ENCODE assay signal across 9 cellular contexts in the genomic region with DNA sequence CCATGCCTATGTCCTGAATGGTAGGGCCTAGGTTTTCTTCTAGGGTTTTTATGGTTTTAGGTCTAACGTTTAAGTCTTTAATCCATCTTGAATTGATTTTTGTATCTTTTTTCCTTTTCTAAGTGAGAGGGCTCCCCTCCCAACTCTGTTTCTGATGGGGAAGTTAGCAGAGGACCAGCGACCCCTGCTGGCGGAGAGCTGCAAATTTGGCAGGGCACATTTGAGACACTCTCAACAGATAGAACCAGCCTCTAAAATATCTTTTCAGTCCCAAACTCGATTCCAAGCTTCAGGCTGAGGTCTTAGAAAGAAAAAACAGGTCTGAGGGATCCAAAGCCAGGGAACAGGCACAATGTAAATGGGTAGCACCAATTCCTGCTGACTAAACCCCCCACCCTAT. TPM values are rescaled to one million over a fixed set of nuclear protein-coding genes. Genes with fewer than 3 reads are reported as not detected.
A peak's percentile ranks its signal among the peaks of the same experiment; 100 is the strongest.
DNase-seq lines count a peak whose midpoint lies in the region; ATAC-seq and TF ChIP-seq lines count a peak whose summit lies in the region.
"Had no signal": no experiment of that assay in that cellular context is flagged by ENCODE, and none has a peak within 500 bp of the region (broad histone marks: within the 10 kb centered on the region; RNA-seq: fewer than 3 reads in every experiment).

No MANE protein-coding gene starts in this region.

- no peak overlapping the region for H3K27ac Mint-ChIP-seq in CD8-positive, alpha-beta T cell
- H3K27ac Mint-ChIP-seq in activated T-helper 1 cell treated with anti-CD3 and anti-CD28 coated beads, Interleukin-12 subunit alpha, Interleukin-12 subunit beta, Interleukin-2, Interleukin-4 antibody, amounts not matched to agents 30 ng/mL and 10 ng/mL and 1 ng/mL, durations not matched to agents 14 hours and 24 hours and 36 hours: no peak overlapping the region

- no peaks in the 10 kb centered on the region for H3K79me2 ChIP-seq in KMS-11 (ENCODE audit: insufficient read depth, low read depth)

- TF ChIP-seq EP300 in esophagus muscularis mucosa (IDR thresholded peaks at IDR 0.05): no peak

- no peak overlapping the region for H3K4me2 ChIP-seq in KMS-11
- no peak overlapping the region for H3K4me2 ChIP-seq in mesenchymal stem cell (ENCODE audit: low read length, poor library complexity, severe bottlenecking)

- H2BK120ac ChIP-seq in mesenchymal stem cell (ENCODE audit: low read depth, low read length): no peak overlapping the region

- peak; percentile 39 for TF ChIP-seq CTCF in CD8-positive, alpha-beta T cell (IDR thresholded peaks at IDR 0.05)
- peak; percentile 56 for TF ChIP-seq CTCF in KMS-11 (conservative IDR thresholded peaks at IDR 0.05; ENCODE audit: low read depth, low read length)
- peak in 1 of 3 experiments; percentile 8 for TF ChIP-seq CTCF in esophagus muscularis mucosa (IDR thresholded peaks at IDR 0.05)

- H4K20me1 ChIP-seq in KMS-11 (ENCODE audit: insufficient read depth): no peaks in the 10 kb centered on the region

- no peak overlapping the region for H2BK12ac ChIP-seq in mesenchymal stem cell (ENCODE audit: low read length in 2 of 2)

- no peak overlapping the region for H2BK5ac ChIP-seq in mesenchymal stem cell (ENCODE audit: low read depth, low read length, poor library complexity, severe bottlenecking)

- H3K18ac ChIP-seq in mesenchymal stem cell (ENCODE audit: low read depth in 1 of 2, low read length in 2 of 2): no peak overlapping the region

- H3K4me3 ChIP-seq in CD8-positive, alpha-beta T cell (ENCODE audit: low read depth, low read length): no peak overlapping the region
- H3K4me3 ChIP-seq in KMS-11 (IDR thresholded peaks at IDR 0.05; ENCODE audit: insufficient read depth, low read depth, low read length): no peak overlapping the region
- H3K4me3 ChIP-seq in mesenchymal stem cell (ENCODE audit: insufficient read depth in 1 of 2, low read depth in 1 of 2, low read length in 2 of 2): no peak overlapping the region
- no peak overlapping the region for H3K4me3 ChIP-seq in esophagus muscularis mucosa

- H3K4me3 Mint-ChIP-seq in CD8-positive, alpha-beta T cell: no peak overlapping the region
- H3K4me3 Mint-ChIP-seq in activated T-helper 1 cell treated with anti-CD3 and anti-CD28 coated beads, Interleukin-12 subunit alpha, Interleukin-12 subunit beta, Interleukin-2, Interleukin-4 antibody, amounts not matched to agents 30 ng/mL and 10 ng/mL and 1 ng/mL, durations not matched to agents 14 hours and 24 hours and 36 hours: no peak overlapping the region

- H4K91ac ChIP-seq in mesenchymal stem cell (ENCODE audit: low read length): no peak overlapping the region

- no peaks in the 10 kb centered on the region for H3K36me3 ChIP-seq in CD8-positive, alpha-beta T cell (ENCODE audit: insufficient read depth, low read length)
- H3K36me3 ChIP-seq in KMS-11 (ENCODE audit: insufficient read depth) (no peaks in the 10 kb centered on the region), mesenchymal stem cell (ENCODE audit: control insufficient read depth in 1 of 2, insufficient read depth in 2 of 2, low read depth in 1 of 2, low read length in 2 of 2) (no peaks in the 10 kb centered on the region), esophagus muscularis mucosa (no peaks in the 10 kb centered on the region)

- no peak overlapping the region for H3K4ac ChIP-seq in mesenchymal stem cell (ENCODE audit: low read depth in 1 of 2, low read length in 2 of 2)

- no peak overlapping the region for H2AFZ ChIP-seq in KMS-11 (ENCODE audit: low read depth)
- no peak overlapping the region for H2AFZ ChIP-seq in mesenchymal stem cell (ENCODE audit: low read depth, low read length)

- no peak for ATAC-seq in CD8-positive, alpha-beta T cell
- ATAC-seq in GM18505 (IDR thresholded peaks at IDR 0.05; ENCODE audit: unreplicated experiment): no peak

- H3K4me1 ChIP-seq in CD8-positive, alpha-beta T cell (ENCODE audit: insufficient read depth, low read length): peaks cover 7% of the 10 kb centered on the region
- H3K4me1 ChIP-seq in KMS-11 (ENCODE audit: low read depth, poor library complexity, severe bottlenecking) (no peaks in the 10 kb centered on the region), mesenchymal stem cell (ENCODE audit: control insufficient read depth, insufficient read depth, low read depth, low read length) (no peaks in the 10 kb centered on the region), esophagus muscularis mucosa (peaks cover 0 to 5% (median 0%) of the 10 kb centered on the region in 4 donors)

- H3K4me1 Mint-ChIP-seq in CD8-positive, alpha-beta T cell (ENCODE audit: low read depth): peaks cover 9% of the 10 kb centered on the region
- peaks cover 13% of the 10 kb centered on the region for H3K4me1 Mint-ChIP-seq in activated T-helper 1 cell treated with anti-CD3 and anti-CD28 coated beads, Interleukin-12 subunit alpha, Interleukin-12 subunit beta, Interleukin-2, Interleukin-4 antibody, amounts not matched to agents 30 ng/mL and 10 ng/mL and 1 ng/mL, durations not matched to agents 14 hours and 24 hours and 36 hours (ENCODE audit: low read depth)

- 28% methylated on average over 4 of the region's 4 CpGs for WGBS in mesenchymal stem cell
- 46% methylated on average over 4 of the region's 4 CpGs for WGBS in esophagus muscularis mucosa

- H3K9me3 ChIP-seq in CD8-positive, alpha-beta T cell (ENCODE audit: low read length): no peaks in the 10 kb centered on the region
- H3K9me3 ChIP-seq in mesenchymal stem cell (ENCODE audit: control insufficient read depth, low read length): peaks cover 12% of the 10 kb centered on the region
- H3K9me3 ChIP-seq in esophagus muscularis mucosa: peaks cover 0 to 11% (median 7%) of the 10 kb centered on the region in 4 donors

- H4K8ac ChIP-seq in mesenchymal stem cell (ENCODE audit: low read length): no peak overlapping the region

- H2AK5ac ChIP-seq in mesenchymal stem cell (ENCODE audit: low read length, severe bottlenecking): no peak overlapping the region

- peaks cover 11% of the 10 kb centered on the region for H3K27me3 Mint-ChIP-seq in CD8-positive, alpha-beta T cell (ENCODE audit: low read depth)
- H3K27me3 Mint-ChIP-seq in activated T-helper 1 cell treated with anti-CD3 and anti-CD28 coated beads, Interleukin-12 subunit alpha, Interleukin-12 subunit beta, Interleukin-2, Interleukin-4 antibody, amounts not matched to agents 30 ng/mL and 10 ng/mL and 1 ng/mL, durations not matched to agents 14 hours and 24 hours and 36 hours (ENCODE audit: insufficient read depth): peaks cover 6% of the 10 kb centered on the region

- peaks cover 3% of the 10 kb centered on the region for H3K9me3 Mint-ChIP-seq in CD8-positive, alpha-beta T cell
- H3K9me3 Mint-ChIP-seq in activated T-helper 1 cell treated with anti-CD3 and anti-CD28 coated beads, Interleukin-12 subunit alpha, Interleukin-12 subunit beta, Interleukin-2, Interleukin-4 antibody, amounts not matched to agents 30 ng/mL and 10 ng/mL and 1 ng/mL, durations not matched to agents 14 hours and 24 hours and 36 hours: peaks cover 12% of the 10 kb centered on the region

- intact Hi-C loops in CD8-positive, alpha-beta T cell (cut with DNase I, micrococcal nuclease): no loop called here
- intact Hi-C loops in activated T-helper 1 cell treated with anti-CD3 and anti-CD28 coated beads, Interleukin-12 subunit alpha, Interleukin-12 subunit beta, Interleukin-2, Interleukin-4 antibody, amounts not matched to agents 30 ng/mL and 10 ng/mL and 1 ng/mL, durations not matched to agents 14 hours and 24 hours and 36 hours (cut with micrococcal nuclease): no loop called here
- intact Hi-C loops in esophagus muscularis mucosa (cut with DNase I): no loop called here

- no peaks in the 10 kb centered on the region for H3K27me3 ChIP-seq in CD8-positive, alpha-beta T cell (ENCODE audit: insufficient read depth, low read length)
- H3K27me3 ChIP-seq in KMS-11 (ENCODE audit: insufficient read depth, low read depth) (peaks cover 74% of the 10 kb centered on the region), mesenchymal stem cell (ENCODE audit: control insufficient read depth in 1 of 2, insufficient read depth in 1 of 2, low read length in 2 of 2) (peaks cover 12 to 15% of the 10 kb centered on the region in 2 experiments), esophagus muscularis mucosa (peaks cover 0 to 27% (median 0%) of the 10 kb centered on the region in 4 donors)

- DNase-seq in CD8-positive, alpha-beta T cell: peak in 6 of 7 experiments; percentile 11 to 58 (median 44)
- DNase-seq in activated T-helper 1 cell treated with anti-CD3 and anti-CD28 coated beads, Interleukin-12 subunit alpha, Interleukin-12 subunit beta, Interleukin-2, Interleukin-4 antibody, amounts not matched to agents 30 ng/mL and 10 ng/mL and 1 ng/mL, durations not matched to agents 14 hours and 24 hours and 36 hours (ENCODE audit: low spot score): peak; percentile 37
- DNase-seq in mesenchymal stem cell (peak; percentile 11), NCI-H345 (lab: John Stamatoyannopoulos, UW) (no peak), HuH-7.5 (ENCODE audit: low spot score) (no peak), esophagus muscularis mucosa (ENCODE audit: extremely low spot score) (no peak)

- CTCF ChIA-PET in CD8-positive, alpha-beta T cell (lab: Charles Lee): no interaction called here

- no peak overlapping the region for H3K14ac ChIP-seq in mesenchymal stem cell (ENCODE audit: low read length in 2 of 2)

- no peak for TF ChIP-seq POLR2A in GM18505 (IDR thresholded peaks at IDR 0.05; ENCODE audit: borderline replicate concordance, extremely low read depth, insufficient read depth, insufficient read length)
- TF ChIP-seq POLR2A in esophagus muscularis mucosa (IDR thresholded peaks at IDR 0.05; ENCODE audit: low read depth): no peak

- H3K9ac ChIP-seq in KMS-11: no peak overlapping the region
- H3K9ac ChIP-seq in mesenchymal stem cell (ENCODE audit: low read length): no peak overlapping the region

- no peaks in the 10 kb centered on the region for H3K36me3 Mint-ChIP-seq in CD8-positive, alpha-beta T cell
- peaks cover 6% of the 10 kb centered on the region for H3K36me3 Mint-ChIP-seq in activated T-helper 1 cell treated with anti-CD3 and anti-CD28 coated beads, Interleukin-12 subunit alpha, Interleukin-12 subunit beta, Interleukin-2, Interleukin-4 antibody, amounts not matched to agents 30 ng/mL and 10 ng/mL and 1 ng/mL, durations not matched to agents 14 hours and 24 hours and 36 hours (ENCODE audit: low read depth)

- no peaks in the 10 kb centered on the region for H3K79me1 ChIP-seq in mesenchymal stem cell (replicated peaks; ENCODE audit: low read length, poor library complexity, severe bottlenecking)

- no peak overlapping the region for H3K23ac ChIP-seq in mesenchymal stem cell (ENCODE audit: low read length in 2 of 2)

- POLR2A ChIA-PET in CD8-positive, alpha-beta T cell (lab: Charles Lee): no interaction called here

- H3K27ac ChIP-seq in CD8-positive, alpha-beta T cell (ENCODE audit: low read depth, low read length): no peak overlapping the region
- H3K27ac ChIP-seq in KMS-11 (no peak overlapping the region), mesenchymal stem cell (ENCODE audit: low read length, poor library complexity, severe bottlenecking) (no peak overlapping the region), esophagus muscularis mucosa (replicated peaks in 1 of 4) (no peak overlapping the region)

- H2BK15ac ChIP-seq in mesenchymal stem cell (ENCODE audit: low read depth, poor library complexity, severe bottlenecking): no peak overlapping the region

RNA-seq across cellular contexts. Expression of a gene that starts 32.5 kb away (rescaled TPM):
- total RNA-seq in CD8-positive, alpha-beta T cell: under 1 TPM; 0.39 to 0.68 TPM
- 1.8 and 1.9 TPM in 2 replicates for total RNA-seq in activated T-helper 1 cell treated with anti-CD3 and anti-CD28 coated beads, Interleukin-12 subunit alpha, Interleukin-12 subunit beta, Interleukin-2, Interleukin-4 antibody, amounts not matched to agents 30 ng/mL and 10 ng/mL and 1 ng/mL, durations not matched to agents 14 hours and 24 hours and 36 hours
- polyA plus RNA-seq in mesenchymal stem cell (2013, experiment 1 of 2): 2.9 TPM
- 3.1 TPM for polyA plus RNA-seq in mesenchymal stem cell (2013, experiment 2 of 2)
- total RNA-seq in esophagus muscularis mucosa: 1 to 10 TPM; 3.3 to 6.6 (median 5.3) TPM

RNA-seq across cellular contexts. Expression of a gene that starts 52.2 kb away (rescaled TPM):
- total RNA-seq in CD8-positive, alpha-beta T cell: not detected
- total RNA-seq in activated T-helper 1 cell treated with anti-CD3 and anti-CD28 coated beads, Interleukin-12 subunit alpha, Interleukin-12 subunit beta, Interleukin-2, Interleukin-4 antibody, amounts not matched to agents 30 ng/mL and 10 ng/mL and 1 ng/mL, durations not matched to agents 14 hours and 24 hours and 36 hours: not detected in 2 replicates
- polyA plus RNA-seq in mesenchymal stem cell (2013, experiment 1 of 2): not detected
- polyA plus RNA-seq in mesenchymal stem cell (2013, experiment 2 of 2): not detected
- total RNA-seq in esophagus muscularis mucosa: not detected
- total RNA-seq: subcutaneous adipose tissue had no signal

Comparison
In these comparisons a context has a peak if more than half of its experiments do, and no peak if none do; other contexts are left out.
1. DNase-seq: peak in CD8-positive, alpha-beta T cell (6 of 7), activated T-helper 1 cell treated with anti-CD3 and anti-CD28 coated beads, Interleukin-12 subunit alpha, Interleukin-12 subunit beta, Interleukin-2, Interleukin-4 antibody, amounts not matched to agents 30 ng/mL and 10 ng/mL and 1 ng/mL, durations not matched to agents 14 hours and 24 hours and 36 hours (single experiment) and mesenchymal stem cell (single experiment); none in NCI-H345 (single experiment), HuH-7.5 (single experiment) and esophagus muscularis mucosa (single experiment).